ENCODE assay signal across 8 cellular contexts in genomic region chr3:20040476-20041196, GRCh38. TPM values are rescaled to one million over a fixed set of nuclear protein-coding genes. Genes with fewer than 3 reads are reported as not detected.
A peak's percentile ranks its signal among the peaks of the same experiment; 100 is the strongest.
DNase-seq lines count a peak whose midpoint lies in the region; ATAC-seq, FAIRE-seq and TF ChIP-seq lines count a peak whose summit lies in the region.

No MANE protein-coding gene starts in this region.

- peaks cover 8 to 17% (median 14%) of the 10 kb centered on the region in 3 donors for H3K27me3 Mint-ChIP-seq in immature natural killer cell (ENCODE audit: low read depth in 3 of 3)

- H3K27ac Mint-ChIP-seq in immature natural killer cell: peak overlapping the region; percentile 91 to 97 (median 94)

- DNase-seq in NCI-H1694 treated with DMSO at 0.1 percent for 48 hours (lab: John Stamatoyannopoulos, UW) (peak; percentile 1), NCI-H1694 (lab: John Stamatoyannopoulos, UW) (no peak), NCI-H128 (lab: John Stamatoyannopoulos, UW; ENCODE audit: unreplicated experiment) (peak; percentile 10), WERI-Rb-1 (peak; percentile 85), bronchial epithelial cell (ENCODE audit: low read depth) (peak; percentile 43), immature natural killer cell (peak; percentile 68 to 73 (median 72)), small intestine (peak; percentile 72)

- H3K36me3 ChIP-seq in WERI-Rb-1 (peaks cover 5% of the 10 kb centered on the region), bronchial epithelial cell (ENCODE audit: control insufficient read depth, insufficient read depth, low read length) (no peaks in the 10 kb centered on the region), small intestine (ENCODE audit: control insufficient read depth in 2 of 2, insufficient read depth in 2 of 2, low read length in 2 of 2) (no peaks in the 10 kb centered on the region)

- H3K36me3 Mint-ChIP-seq in immature natural killer cell: no peaks in the 10 kb centered on the region

- peak; percentile 34 for ATAC-seq in HG02763 (IDR thresholded peaks at IDR 0.05; ENCODE audit: unreplicated experiment)

- H3K27me3 ChIP-seq in WERI-Rb-1 (ENCODE audit: insufficient read depth, low read depth, severe bottlenecking) (no peaks in the 10 kb centered on the region), bronchial epithelial cell (ENCODE audit: control insufficient read depth, insufficient read depth, low read length) (no peaks in the 10 kb centered on the region), small intestine (ENCODE audit: control insufficient read depth in 2 of 2, insufficient read depth in 2 of 2, low read length in 2 of 2) (no peaks in the 10 kb centered on the region)

- no peaks in the 10 kb centered on the region for H3K9me3 ChIP-seq in WERI-Rb-1 (ENCODE audit: severe bottlenecking)
- H3K9me3 ChIP-seq in small intestine (ENCODE audit: control insufficient read depth, low read depth): no peaks in the 10 kb centered on the region

- TF ChIP-seq CTCF in WERI-Rb-1 (IDR thresholded peaks at IDR 0.05; ENCODE audit: low read depth, low read length) (no peak), bronchial epithelial cell (IDR thresholded peaks at IDR 0.05; ENCODE audit: insufficient read depth, low read length, severe bottlenecking) (peak; percentile 22)

- H3K4me3 ChIP-seq in WERI-Rb-1 (ENCODE audit: low read depth, low read length) (peak overlapping the region; percentile 79), bronchial epithelial cell (ENCODE audit: low read depth, low read length) (peak overlapping the region; percentile 70), small intestine (ENCODE audit: low read depth in 1 of 2, low read length in 2 of 2) (peak overlapping the region; percentile 73 to 92)

- peaks cover 5 to 6% of the 10 kb centered on the region in 2 donors for H3K4me1 ChIP-seq in small intestine (ENCODE audit: control insufficient read depth in 2 of 2, insufficient read depth in 1 of 2, low read depth in 1 of 2, low read length in 1 of 2)

- H3K9me3 Mint-ChIP-seq in immature natural killer cell: no peaks in the 10 kb centered on the region

- H3K27ac ChIP-seq in WERI-Rb-1: peak overlapping the region; percentile 89
- H3K27ac ChIP-seq in small intestine (ENCODE audit: low read depth in 1 of 2, low read length in 1 of 2): peak overlapping the region; percentile 83 to 98

- FAIRE-seq in bronchial epithelial cell (lab: Jason Lieb, UNC) (no peak), small intestine (lab: Jason Lieb, UNC) (no peak)

- WGBS in small intestine, 3 donors: 0 to 1% (median 1%) methylated on average over 53 to 73 of the region's 73 CpGs

- H3K4me3 Mint-ChIP-seq in immature natural killer cell: peak overlapping the region; percentile 91 to 98 (median 96)

- H3K4me1 Mint-ChIP-seq in immature natural killer cell: peaks cover 51 to 68% of the 10 kb centered on the region in 2 donors

RNA-seq across cellular contexts. Expression of gene KAT2B, which starts 0.4 kb away (rescaled TPM):
- total RNA-seq in bronchial epithelial cell: 1.6 and 5.8 TPM in 2 replicates
- polyA plus RNA-seq in immature natural killer cell (10 to 100 TPM in 1 of 3 donors, 1 to 10 TPM in 2; 2.5 to 12.0 (median 5.8) TPM), small intestine (10 to 100 TPM in 2 of 3 donors, 1 to 10 TPM in 1; 7.1 to 28.0 (median 23.5) TPM)

RNA-seq across cellular contexts. Expression of gene PP2D1, which starts 28.6 kb away (rescaled TPM):
- total RNA-seq in bronchial epithelial cell: not detected in 2 replicates
- under 1 TPM; 0.19 to 0.91 (median 0.34) TPM for polyA plus RNA-seq in immature natural killer cell
- not detected for polyA plus RNA-seq in small intestine
